In the genomic region with DNA sequence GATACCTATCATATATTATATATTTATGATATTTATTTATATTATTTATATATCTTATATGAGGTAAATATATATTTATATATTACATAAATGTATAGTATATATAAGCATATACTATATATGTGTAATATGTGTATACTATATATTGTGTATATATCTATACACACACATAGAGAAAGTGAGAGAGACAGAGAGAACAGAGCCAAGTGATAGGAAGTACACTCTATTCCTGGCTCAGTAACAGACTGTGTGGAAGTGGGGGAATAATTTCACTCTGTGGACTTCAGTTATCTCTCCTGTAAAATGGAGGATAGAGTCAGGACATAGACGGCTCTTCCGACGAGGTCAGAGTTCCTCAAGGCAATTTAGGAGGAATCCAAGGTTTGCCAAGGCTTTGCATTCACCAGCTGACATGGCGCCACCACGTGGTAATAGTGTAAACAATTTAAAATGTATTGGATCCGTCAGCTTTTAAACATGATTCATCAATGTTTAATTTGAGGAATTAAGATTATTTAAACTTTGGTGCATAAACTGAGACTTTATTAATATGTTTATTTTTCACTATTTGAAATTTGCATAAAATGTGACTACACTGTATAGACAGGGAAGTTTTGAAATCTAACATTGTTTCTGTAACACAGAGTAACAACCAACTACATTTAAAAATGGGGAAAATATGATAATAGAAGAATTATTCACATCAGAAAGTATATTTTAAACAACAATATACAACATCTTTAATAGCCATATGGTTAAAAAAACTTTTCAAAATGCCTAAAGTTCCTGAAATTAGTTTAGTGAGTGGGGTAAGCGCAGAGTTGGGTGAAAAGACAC, we compare ENCODE assay signal across 8 cellular contexts.
DNase-seq lines count a peak whose midpoint lies in the region; ATAC-seq and TF ChIP-seq lines count a peak whose summit lies in the region.

No MANE protein-coding gene starts in this region.

- H3K27me3 Mint-ChIP-seq in activated T-cell treated with anti-CD3 and anti-CD28 coated beads, Interleukin-2, amount 50 U/mL, for 4 hours (ENCODE audit: low read depth), result peaks cover 17% of the 10 kb centered on the region

- H3K36me3 Mint-ChIP-seq in activated T-cell treated with anti-CD3 and anti-CD28 coated beads, Interleukin-2, amount 50 U/mL, for 4 hours (ENCODE audit: insufficient read depth), result no peaks in the 10 kb centered on the region

- intact Hi-C loops in Right ventricle myocardium superior (cut with DNase I), result no loop called here

- no peak overlapping the region for H3K4me3 Mint-ChIP-seq in activated T-cell treated with anti-CD3 and anti-CD28 coated beads, Interleukin-2, amount 50 U/mL, for 4 hours

- peak; percentile 43 for TF ChIP-seq CTCF in GM13976 (IDR thresholded peaks at IDR 0.05; ENCODE audit: borderline replicate concordance, control extremely low read depth, extremely low read depth, insufficient read depth, missing control alignments)

- in situ Hi-C loops in GM13976 (cut with MboI; ENCODE audit: low sequenced_read_pairs, unreplicated experiment), result no loop called here

- DNase-seq in AG20443 (ENCODE audit: low spot score) (peak; percentile 33), GM13976 (ENCODE audit: low spot score) (no peak), NOMO-1 treated with DMSO at 0.1 percent for 48 hours (lab: John Stamatoyannopoulos, UW; ENCODE audit: unreplicated experiment) (peak; percentile 21), Right ventricle myocardium superior (peak; percentile 50), skeletal muscle cell (ENCODE audit: low read depth) (peak; percentile 18), GM19240 (ENCODE audit: insufficient read length, low spot score) (no peak)
- peak; percentile 34 for DNase-seq in activated T-cell treated with anti-CD3 and anti-CD28 coated beads, Interleukin-2, amount 50 U/mL, for 4 hours

- ATAC-seq in HG03108 (IDR thresholded peaks at IDR 0.05; ENCODE audit: unreplicated experiment), result peak; percentile 63
- peak in 1 of 2 donors; percentile 28 for ATAC-seq in activated T-cell treated with anti-CD3 and anti-CD28 coated beads, Interleukin-2, amount 50 U/mL, for 4 hours
- ATAC-seq in Right ventricle myocardium superior (ENCODE audit: poor library complexity), result peak; percentile 46

- peaks cover 1% of the 10 kb centered on the region for H3K4me1 Mint-ChIP-seq in activated T-cell treated with anti-CD3 and anti-CD28 coated beads, Interleukin-2, amount 50 U/mL, for 4 hours (ENCODE audit: low read depth)

- peak overlapping the region; percentile 14 for H3K4me3 ChIP-seq in skeletal muscle cell (ENCODE audit: low read depth, low read length)

- H3K9me3 Mint-ChIP-seq in activated T-cell treated with anti-CD3 and anti-CD28 coated beads, Interleukin-2, amount 50 U/mL, for 4 hours, result no peaks in the 10 kb centered on the region

Comparison
In these comparisons a context has a peak if more than half of its experiments do, and no peak if none do; other contexts are left out.
1. DNase-seq: peak in AG20443 (single experiment), NOMO-1 treated with DMSO at 0.1 percent for 48 hours (single experiment), activated T-cell treated with anti-CD3 and anti-CD28 coated beads, Interleukin-2, amount 50 U/mL, for 4 hours (single experiment), Right ventricle myocardium superior (single experiment) and skeletal muscle cell (single experiment); none in GM13976 (single experiment) and GM19240 (single experiment).